ENCODE assay signal across 17 cellular contexts in genomic region chr15:58444658-58445332, GRCh38. TPM values are rescaled to one million over a fixed set of nuclear protein-coding genes. Genes with fewer than 3 reads are reported as not detected.
DNase-seq lines count a peak whose midpoint lies in the region; ATAC-seq, FAIRE-seq and TF ChIP-seq lines count a peak whose summit lies in the region.
"Had no signal": no experiment of that assay in that cellular context is flagged by ENCODE, and none has a peak within 500 bp of the region (broad histone marks: within the 10 kb centered on the region; RNA-seq: fewer than 3 reads in every experiment).

No MANE protein-coding gene starts in this region.

- H2BK120ac ChIP-seq in IMR-90 (ENCODE audit: low read depth, low read length): peak overlapping the region; percentile 54
- no peak overlapping the region for H2BK120ac ChIP-seq in H1 (replicated peaks; ENCODE audit: low read depth, low read length)

- CTCF ChIA-PET in IMR-90 (lab: Yijun Ruan, JAX) (no interaction called here), H1 (lab: Charles Lee; ENCODE audit: partially characterized antibody) (interaction anchor here (1.0 kb wide), 1 partner anchor 1049 kb away, joined by 3 read pairs; no protein-coding TSS in a partner anchor)
- CTCF ChIA-PET in naive thymus-derived CD4-positive, alpha-beta T cell (lab: Charles Lee): no interaction called here

- H3K27ac ChIP-seq in IMR-90 (ENCODE audit: insufficient read depth, low read length): no peak overlapping the region
- no peak overlapping the region for H3K27ac ChIP-seq in H1 (ENCODE audit: low read depth, low read length)
- H3K27ac ChIP-seq in naive thymus-derived CD4-positive, alpha-beta T cell (ENCODE audit: low read depth, low read length): no peak overlapping the region
- peak overlapping the region in 1 of 4 donors; percentile 9 for H3K27ac ChIP-seq in Peyer's patch
- H3K27ac ChIP-seq: VCaP had no signal

- in situ Hi-C loops in IMR-90 (cut with MboI; ENCODE audit: low sequenced_read_pairs): no loop called here

- H2BK20ac ChIP-seq in IMR-90 (ENCODE audit: low read depth, low read length): peak overlapping the region; percentile 55
- H2BK20ac ChIP-seq in H1 (ENCODE audit: low read length): 0 out of 2 replicates have a peak overlapping the region, but pooled peaks have one; percentile 43

- no peak for TF ChIP-seq POLR2A in IMR-90 (IDR thresholded peaks at IDR 0.05; ENCODE audit: low read depth, low read length)
- TF ChIP-seq POLR2A in H1 (IDR thresholded peaks at IDR 0.05; ENCODE audit: control extremely low read depth in 1 of 2, low read depth in 2 of 2, low read length in 2 of 2): no peak
- TF ChIP-seq POLR2A in Peyer's patch (IDR thresholded peaks at IDR 0.05): no peak

- H3K23ac ChIP-seq in IMR-90 (ENCODE audit: low read depth, low read length): no peak overlapping the region
- H3K23ac ChIP-seq in H1 (ENCODE audit: insufficient read length): no peak overlapping the region

- no peak overlapping the region for H3K4me3 ChIP-seq in IMR-90 (ENCODE audit: insufficient read depth, low read depth, low read length)
- no peak overlapping the region for H3K4me3 ChIP-seq in H1 (ENCODE audit: extremely low read depth in 1 of 4, insufficient read depth in 2 of 4, low read depth in 3 of 4, low read length in 4 of 4)
- no peak overlapping the region for H3K4me3 ChIP-seq in naive thymus-derived CD4-positive, alpha-beta T cell (ENCODE audit: low read length)
- no peak overlapping the region for H3K4me3 ChIP-seq in Peyer's patch

- H2BK15ac ChIP-seq in IMR-90 (ENCODE audit: low read depth, low read length) (peak overlapping the region; percentile 52; the same call in 2 of the 3 replicates), H1 (ENCODE audit: low read length) (no peak overlapping the region)

- FAIRE-seq in H1 (lab: Jason Lieb, UNC) (no peak), HTR-8/SVneo (lab: Jason Lieb, UNC) (no peak)
- FAIRE-seq: D721Med had no signal

- H2BK5ac ChIP-seq in IMR-90 (ENCODE audit: low read depth, low read length, poor library complexity, severe bottlenecking) (no peak overlapping the region), H1 (ENCODE audit: low read depth, low read length) (no peak overlapping the region)

- H3K4ac ChIP-seq in IMR-90 (ENCODE audit: low read depth, low read length): peak overlapping the region; percentile 72; the same call in 1 of the 2 replicates
- no peak overlapping the region for H3K4ac ChIP-seq in H1 (replicated peaks; ENCODE audit: insufficient read length, low read depth, low read length)

- H3K14ac ChIP-seq in IMR-90 (replicated peaks; ENCODE audit: low read depth, low read length) (no peak overlapping the region), H1 (ENCODE audit: insufficient read length) (no peak overlapping the region)

- POLR2A ChIA-PET in IMR-90 (lab: Charles Lee; ENCODE audit: unreplicated experiment): no interaction called here
- POLR2A ChIA-PET in H1 (lab: Charles Lee; ENCODE audit: partially characterized antibody): no interaction called here
- POLR2A ChIA-PET in naive thymus-derived CD4-positive, alpha-beta T cell (lab: Charles Lee): no interaction called here

- no peak overlapping the region for H3K56ac ChIP-seq in IMR-90 (ENCODE audit: extremely low read depth, insufficient read depth, low read length)
- H3K56ac ChIP-seq in H1 (replicated peaks; ENCODE audit: insufficient read length, low read depth, low read length): no peak overlapping the region

- ATAC-seq in IMR-90 (ENCODE audit: low read depth): no peak
- ATAC-seq in naive thymus-derived CD4-positive, alpha-beta T cell: no peak
- ATAC-seq: left ventricle myocardium superior, SK-N-SH treated with all-trans-retinoic acid at 6 μM for 48 hours had no signal

- H3K36me3 ChIP-seq in IMR-90 (ENCODE audit: control insufficient read depth, insufficient read depth, low read length) (no peaks in the 10 kb centered on the region), H1 (ENCODE audit: control insufficient read depth in 2 of 4, insufficient read depth in 4 of 4, low read length in 3 of 4) (no peaks in the 10 kb centered on the region), Peyer's patch (no peaks in the 10 kb centered on the region)
- no peaks in the 10 kb centered on the region for H3K36me3 ChIP-seq in naive thymus-derived CD4-positive, alpha-beta T cell (ENCODE audit: control insufficient read depth in 2 of 3, insufficient read depth in 3 of 3, low read length in 3 of 3)

- TF ChIP-seq CTCF in IMR-90 (conservative IDR thresholded peaks at IDR 0.05; ENCODE audit: low read depth, low read length) (no peak), H1 (IDR thresholded peaks at IDR 0.05; ENCODE audit: control extremely low read depth in 1 of 3, insufficient read depth in 1 of 3, low read depth in 1 of 3, low read length in 3 of 3) (no peak), Peyer's patch (IDR thresholded peaks at IDR 0.05) (no peak)

- peaks cover 37% of the 10 kb centered on the region for H3K4me1 Mint-ChIP-seq in activated CD4-positive, alpha-beta T cell treated with anti-CD3 and anti-CD28 coated beads, Interleukin-2, amount 10 ng/mL, durations not matched to agents 24 days and 14 days
- H3K4me1 Mint-ChIP-seq in naive thymus-derived CD4-positive, alpha-beta T cell: peaks cover 0 to 44% (median 18%) of the 10 kb centered on the region in 7 donors

- H2AK9ac ChIP-seq in IMR-90 (replicated peaks; ENCODE audit: low read depth, low read length, poor library complexity): peak overlapping the region; percentile 9

- H2AK5ac ChIP-seq in IMR-90 (ENCODE audit: low read depth, low read length) (peak overlapping the region; percentile 56; the same call in 1 of the 2 replicates), H1 (ENCODE audit: low read depth, low read length) (no peak overlapping the region)

- WGBS in IMR-90 (ENCODE audit: extremely low coverage in 2 of 2, insufficient read length in 1 of 2), 2 experiments: 94% methylated on average over 3 of the region's 11 CpGs; no CpG with 5 or more reads in 1 of the 2 experiments
- 81% methylated on average over 11 of the region's 11 CpGs; no CpG with 5 or more reads in 1 of the 2 experiments for WGBS in H1 (ENCODE audit: extremely low coverage in 1 of 2, insufficient coverage in 1 of 2, insufficient read length in 1 of 2, insufficient replicate concordance in 2 of 2, low coverage in 1 of 2, low lambda C conversion rate in 2 of 2, missing lambda C conversion rate in 1 of 2), 2 experiments

- BruUV-seq in IMR-90 (replicated peaks; lab: Mats Ljungman, UMichigan): no TSS peak

- no peaks in the 10 kb centered on the region for H3K23me2 ChIP-seq in H1 (ENCODE audit: low read depth, low read length)

- H3K27me3 ChIP-seq in IMR-90 (ENCODE audit: control insufficient read depth, insufficient read depth, low read length): no peaks in the 10 kb centered on the region
- H3K27me3 ChIP-seq in H1 (replicated peaks in 1 of 4; ENCODE audit: control insufficient read depth in 3 of 4, extremely low read depth in 1 of 4, insufficient read depth in 3 of 4, low read length in 3 of 4): no peaks in the 10 kb centered on the region
- no peaks in the 10 kb centered on the region for H3K27me3 ChIP-seq in naive thymus-derived CD4-positive, alpha-beta T cell (ENCODE audit: control insufficient read depth in 2 of 2, insufficient read depth in 2 of 2, low read length in 2 of 2)
- H3K27me3 ChIP-seq in Peyer's patch: no peaks in the 10 kb centered on the region

- H2AFZ ChIP-seq in IMR-90 (replicated peaks; ENCODE audit: low read length, poor library complexity) (no peak overlapping the region), H1 (ENCODE audit: low read length) (peak overlapping the region; percentile 50)

- H3K36me3 Mint-ChIP-seq in activated CD4-positive, alpha-beta T cell treated with anti-CD3 and anti-CD28 coated beads, Interleukin-2, amount 10 ng/mL, durations not matched to agents 24 days and 14 days (ENCODE audit: low read depth): no peaks in the 10 kb centered on the region
- H3K36me3 Mint-ChIP-seq in naive thymus-derived CD4-positive, alpha-beta T cell: peaks cover 0 to 9% (median 0%) of the 10 kb centered on the region in 5 donors

- H4K5ac ChIP-seq in IMR-90 (ENCODE audit: low read depth, low read length) (no peak overlapping the region), H1 (ENCODE audit: insufficient read length, low read depth, low read length) (no peak overlapping the region)

- no peaks in the 10 kb centered on the region for H3K79me2 ChIP-seq in H1 (ENCODE audit: control insufficient read depth in 1 of 2, insufficient read depth in 2 of 2, low read length in 2 of 2)

- H4K91ac ChIP-seq in IMR-90 (ENCODE audit: insufficient read depth, low read depth, low read length): peak overlapping the region; percentile 77
- no peak overlapping the region for H4K91ac ChIP-seq in H1 (replicated peaks; ENCODE audit: insufficient read length, low read length)

- H3K4me2 ChIP-seq in IMR-90 (ENCODE audit: low read depth, low read length) (no peak overlapping the region), H1 (ENCODE audit: insufficient read depth in 1 of 2, low read depth in 2 of 2, low read length in 2 of 2) (no peak overlapping the region)

- intact Hi-C loops in activated CD4-positive, alpha-beta T cell treated with anti-CD3 and anti-CD28 coated beads, Interleukin-2, amount 10 ng/mL, durations not matched to agents 24 days and 14 days (cut with micrococcal nuclease): loop anchor here (5.0 kb wide), 1 partner anchor 303 kb away; the partner anchor contains the start of gene ADAM10
- intact Hi-C loops in IMR-90 (cut with micrococcal nuclease): no loop called here
- intact Hi-C loops in naive thymus-derived CD4-positive, alpha-beta T cell (cut with micrococcal nuclease): loop anchor here in 1 of 2 donors (5.0 kb wide), 2 partner anchors 33 to 48 kb away; no protein-coding TSS in a partner anchor

- H3K9me3 Mint-ChIP-seq in activated CD4-positive, alpha-beta T cell treated with anti-CD3 and anti-CD28 coated beads, Interleukin-2, amount 10 ng/mL, durations not matched to agents 24 days and 14 days: no peaks in the 10 kb centered on the region
- peaks cover 0 to 2% (median 0%) of the 10 kb centered on the region in 11 donors for H3K9me3 Mint-ChIP-seq in naive thymus-derived CD4-positive, alpha-beta T cell

- H4K20me1 ChIP-seq in IMR-90 (ENCODE audit: insufficient read depth, low read length): no peaks in the 10 kb centered on the region
- H4K20me1 ChIP-seq in H1 (replicated peaks in 1 of 2; ENCODE audit: control insufficient read depth in 1 of 2, insufficient read depth in 2 of 2, low read length in 2 of 2): no peaks in the 10 kb centered on the region

- peaks cover 17% of the 10 kb centered on the region for H3K9me1 ChIP-seq in IMR-90 (ENCODE audit: insufficient read depth, low read length)

- DNase-seq in activated CD4-positive, alpha-beta T cell treated with anti-CD3 and anti-CD28 coated beads, Interleukin-2, amount 10 ng/mL, durations not matched to agents 24 days and 14 days: no peak
- no peak for DNase-seq in activated CD4-positive, alpha-beta T cell treated with anti-CD3 and anti-CD28 coated beads for 48 hours
- DNase-seq in IMR-90: no peak
- no peak for DNase-seq in H1 (ENCODE audit: low read depth in 1 of 2, low spot score in 2 of 2)
- DNase-seq in naive thymus-derived CD4-positive, alpha-beta T cell: no peak
- DNase-seq in HTR-8/SVneo (ENCODE audit: insufficient read length, low spot score): no peak
- DNase-seq in dedifferentiated amniotic fluid mesenchymal stem cell (ENCODE audit: extremely low spot score): no peak
- no peak for DNase-seq in Peyer's patch
- DNase-seq: activated CD8-positive, alpha-beta memory T cell treated with anti-CD3 and anti-CD28 coated beads, Interleukin-2, amount 50 U/mL, for 48 hours; amygdala; hypothalamus; left ventricle myocardium superior; NCI-H1105; stimulated activated naive CD4-positive, alpha-beta T cell had no signal

- no peak overlapping the region for H3K4me3 Mint-ChIP-seq in activated CD4-positive, alpha-beta T cell treated with anti-CD3 and anti-CD28 coated beads, Interleukin-2, amount 10 ng/mL, durations not matched to agents 24 days and 14 days
- H3K4me3 Mint-ChIP-seq in naive thymus-derived CD4-positive, alpha-beta T cell: peak overlapping the region in 1 of 10 donors; percentile 39

- H3K9me3 ChIP-seq in IMR-90 (ENCODE audit: control insufficient read depth, insufficient read depth, low read length): no peaks in the 10 kb centered on the region
- H3K9me3 ChIP-seq in H1 (ENCODE audit: insufficient read depth in 2 of 2, low read depth in 1 of 2, low read length in 1 of 2): no peaks in the 10 kb centered on the region
- H3K9me3 ChIP-seq in naive thymus-derived CD4-positive, alpha-beta T cell (ENCODE audit: control insufficient read depth in 2 of 3, low read length in 3 of 3): no peaks in the 10 kb centered on the region
- no peaks in the 10 kb centered on the region for H3K9me3 ChIP-seq in Peyer's patch

- H4K8ac ChIP-seq in IMR-90 (ENCODE audit: low read depth in 2 of 2, low read length in 2 of 2) (no peak overlapping the region), H1 (ENCODE audit: extremely low read depth, insufficient read depth, low read length) (no peak overlapping the region)

- H3K18ac ChIP-seq in IMR-90 (ENCODE audit: low read depth, low read length) (no peak overlapping the region), H1 (ENCODE audit: extremely low read depth, low read length) (no peak overlapping the region; the same call in 1 of the 2 replicates)

- H3K9ac ChIP-seq in IMR-90 (ENCODE audit: low read depth, low read length) (no peak overlapping the region), H1 (replicated peaks in 1 of 4; ENCODE audit: extremely low read depth in 1 of 4, low read depth in 3 of 4, low read length in 3 of 4) (no peak overlapping the region)

- dilution Hi-C loops in IMR-90 (cut with HindIII; ENCODE audit: low sequenced_read_pairs, unreplicated experiment): no loop called here

- no peak overlapping the region for H2BK12ac ChIP-seq in H1 (ENCODE audit: low read depth, low read length)

- H3K4me1 ChIP-seq in IMR-90 (ENCODE audit: control insufficient read depth, insufficient read depth, low read length): peaks cover 20% of the 10 kb centered on the region
- peaks cover 8 to 15% (median 11%) of the 10 kb centered on the region in 4 experiments for H3K4me1 ChIP-seq in H1 (replicated peaks in 1 of 4; ENCODE audit: control insufficient read depth in 3 of 4, insufficient read depth in 4 of 4, low read length in 3 of 4)
- H3K4me1 ChIP-seq in naive thymus-derived CD4-positive, alpha-beta T cell (ENCODE audit: control insufficient read depth in 2 of 2, insufficient read depth in 2 of 2, low read length in 2 of 2): no peaks in the 10 kb centered on the region
- H3K4me1 ChIP-seq in Peyer's patch: peaks cover 0 to 36% (median 11%) of the 10 kb centered on the region in 4 donors

- peak overlapping the region; percentile 52 for H3K27ac Mint-ChIP-seq in activated CD4-positive, alpha-beta T cell treated with anti-CD3 and anti-CD28 coated beads, Interleukin-2, amount 10 ng/mL, durations not matched to agents 24 days and 14 days
- peak overlapping the region in 6 of 9 donors; percentile 28 to 89 (median 68) for H3K27ac Mint-ChIP-seq in naive thymus-derived CD4-positive, alpha-beta T cell

- H3K79me1 ChIP-seq in IMR-90 (ENCODE audit: low read depth in 1 of 2, low read length in 2 of 2) (no peaks in the 10 kb centered on the region), H1 (ENCODE audit: low read depth, low read length) (no peaks in the 10 kb centered on the region)

- no peaks in the 10 kb centered on the region for H3K27me3 Mint-ChIP-seq in activated CD4-positive, alpha-beta T cell treated with anti-CD3 and anti-CD28 coated beads, Interleukin-2, amount 10 ng/mL, durations not matched to agents 24 days and 14 days
- no peaks in the 10 kb centered on the region for H3K27me3 Mint-ChIP-seq in naive thymus-derived CD4-positive, alpha-beta T cell

- TF ChIP-seq RAD21 in IMR-90 (IDR thresholded peaks at IDR 0.05; ENCODE audit: low read length) (no peak), H1 (IDR thresholded peaks at IDR 0.05 in 1 of 2, conservative IDR thresholded peaks at IDR 0.05 in 1 of 2; ENCODE audit: low read depth in 2 of 2, low read length in 2 of 2) (no peak)

- no peak for TF ChIP-seq EP300 in H1 (IDR thresholded peaks at IDR 0.05; ENCODE audit: borderline replicate concordance in 1 of 2, low read depth in 2 of 2, low read length in 2 of 2)

RNA-seq across cellular contexts. Expression of gene LIPC, which starts 13.0 kb away (rescaled TPM):
- 0.80 and 0.93 TPM in 2 replicates for total RNA-seq in activated CD4-positive, alpha-beta T cell treated with anti-CD3 and anti-CD28 coated beads, Interleukin-2, amount 10 ng/mL, durations not matched to agents 24 days and 14 days
- total RNA-seq in IMR-90 (2012; rRNA removed) (under 0.01 TPM in 1 of 2 replicates, not detected in the other), Peyer's patch (1 to 10 TPM in 2 of 4 donors, under 1 TPM in 1, not detected in 1; 0.40 to 8.9 (median 1.0) TPM)
- polyA plus RNA-seq in IMR-90 (2012; rRNA removed) (0.07 and 0.14 TPM in 2 replicates), H1 (2011; rRNA removed) (not detected in 2 replicates)
- 0.05 and 0.19 TPM in 2 replicates for polyA plus RNA-seq in IMR-90 (2012; cell fraction: cytosol; rRNA removed)
- polyA plus RNA-seq in IMR-90 (2012; cell fraction: nucleus; rRNA removed; ENCODE audit: low replicate concordance): 0.12 TPM in 1 of 2 replicates, not detected in the other
- not detected in 2 replicates for total RNA-seq in H1 (2021; fragmentation: NEBNext Ultra II Directional; extraction: Animal tissue kit (Norgen Biotek cat#: 25700))
- not detected for polyA plus RNA-seq in H1 (2011; cell fraction: cytosol; rRNA removed)
- not detected for polyA plus RNA-seq in H1 (2011; cell fraction: nucleus; rRNA removed)
- polyA plus RNA-seq in H1 (2012, experiment 1 of 2): not detected in 4 replicates
- not detected for polyA plus RNA-seq in H1 (2012, experiment 2 of 2)
- not detected for polyA plus RNA-seq in H1 (2013, experiment 1 of 2)
- not detected for polyA plus RNA-seq in H1 (2013, experiment 2 of 2)
- polyA minus RNA-seq in H1 (2011; rRNA and poly(A)+ RNA removed): not detected in 2 replicates
- polyA minus RNA-seq in H1 (2011; cell fraction: cytosol; rRNA and poly(A)+ RNA removed): not detected
- polyA minus RNA-seq in H1 (2011; cell fraction: nucleus; rRNA and poly(A)+ RNA removed): not detected
- total RNA-seq in naive thymus-derived CD4-positive, alpha-beta T cell: 1 to 10 TPM in 1 of 5 experiments, under 1 TPM in 4; 0.46 to 5.1 (median 0.77) TPM
- polyA plus RNA-seq in naive thymus-derived CD4-positive, alpha-beta T cell: 1 to 10 TPM in 1 of 2 donors, under 1 TPM in 1; 0.58 to 2.1 TPM
